ENCODE assay signal across 5 cellular contexts in the genomic region with DNA sequence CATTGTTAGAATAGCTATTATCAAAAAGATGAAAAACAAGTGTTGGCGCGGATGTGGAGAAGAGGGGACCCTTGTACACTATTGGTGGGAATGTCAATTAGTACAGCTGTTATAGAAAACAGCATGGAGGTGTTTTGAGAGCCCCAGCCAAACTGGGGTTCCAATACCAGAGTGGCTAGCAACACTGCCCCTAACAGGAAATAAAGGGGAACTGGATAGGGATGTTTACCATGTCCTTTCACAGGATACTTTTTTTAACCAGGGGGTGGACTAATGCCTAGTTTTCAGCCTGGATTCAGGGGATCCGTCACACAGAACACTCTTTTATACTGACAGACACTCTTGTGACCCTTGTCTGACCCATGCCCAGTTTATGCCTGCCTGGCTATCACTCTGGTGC. TPM values are rescaled to one million over a fixed set of nuclear protein-coding genes. Genes with fewer than 3 reads are reported as not detected.
DNase-seq lines count a peak whose midpoint lies in the region; ATAC-seq lines count a peak whose summit lies in the region.
"Had no signal": no experiment of that assay in that cellular context is flagged by ENCODE, and none has a peak within 500 bp of the region (broad histone marks: within the 10 kb centered on the region; RNA-seq: fewer than 3 reads in every experiment).

No MANE protein-coding gene starts in this region.

- H3K36me3 Mint-ChIP-seq in activated CD8-positive, alpha-beta memory T cell treated with anti-CD3 and anti-CD28 coated beads, Interleukin-2, amount 10 ng/mL, durations not matched to agents 7 days and 5 days: peaks cover 23% of the 10 kb centered on the region
- H3K36me3 Mint-ChIP-seq in stimulated activated memory B cell treated with anti-CD40 and anti-IgM and Interleukin-4, amounts not matched to agents 10 μg/mL and 1 μg/mL and 100 μg/mL, for 72 hours: no peaks in the 10 kb centered on the region

- peak overlapping the region; percentile 63 for H3K27ac Mint-ChIP-seq in activated CD8-positive, alpha-beta memory T cell treated with anti-CD3 and anti-CD28 coated beads, Interleukin-2, amount 10 ng/mL, durations not matched to agents 7 days and 5 days
- H3K27ac Mint-ChIP-seq in stimulated activated memory B cell treated with anti-CD40 and anti-IgM and Interleukin-4, amounts not matched to agents 10 μg/mL and 1 μg/mL and 100 μg/mL, for 72 hours: peak overlapping the region; percentile 75
- H3K27ac Mint-ChIP-seq: activated naive CD4-positive, alpha-beta T cell treated with anti-CD3 and anti-CD28 coated beads, Interleukin-2, amount 10 ng/mL, durations not matched to agents 7 days and 5 days had no signal

- peaks cover 69% of the 10 kb centered on the region for H3K4me1 Mint-ChIP-seq in activated CD8-positive, alpha-beta memory T cell treated with anti-CD3 and anti-CD28 coated beads, Interleukin-2, amount 10 ng/mL, durations not matched to agents 7 days and 5 days
- peaks cover 54% of the 10 kb centered on the region for H3K4me1 Mint-ChIP-seq in stimulated activated memory B cell treated with anti-CD40 and anti-IgM and Interleukin-4, amounts not matched to agents 10 μg/mL and 1 μg/mL and 100 μg/mL, for 72 hours

- no peak overlapping the region for H3K4me3 Mint-ChIP-seq in activated CD8-positive, alpha-beta memory T cell treated with anti-CD3 and anti-CD28 coated beads, Interleukin-2, amount 10 ng/mL, durations not matched to agents 7 days and 5 days
- no peak overlapping the region for H3K4me3 Mint-ChIP-seq in stimulated activated memory B cell treated with anti-CD40 and anti-IgM and Interleukin-4, amounts not matched to agents 10 μg/mL and 1 μg/mL and 100 μg/mL, for 72 hours
- H3K4me3 Mint-ChIP-seq: activated naive CD4-positive, alpha-beta T cell treated with anti-CD3 and anti-CD28 coated beads, Interleukin-2, amount 10 ng/mL, durations not matched to agents 7 days and 5 days had no signal

- peaks cover 9% of the 10 kb centered on the region for H3K9me3 Mint-ChIP-seq in activated CD8-positive, alpha-beta memory T cell treated with anti-CD3 and anti-CD28 coated beads, Interleukin-2, amount 10 ng/mL, durations not matched to agents 7 days and 5 days (ENCODE audit: low read depth)
- H3K9me3 Mint-ChIP-seq in stimulated activated memory B cell treated with anti-CD40 and anti-IgM and Interleukin-4, amounts not matched to agents 10 μg/mL and 1 μg/mL and 100 μg/mL, for 72 hours: peaks cover 17% of the 10 kb centered on the region

- H3K27me3 Mint-ChIP-seq in activated CD8-positive, alpha-beta memory T cell treated with anti-CD3 and anti-CD28 coated beads, Interleukin-2, amount 10 ng/mL, durations not matched to agents 7 days and 5 days: no peaks in the 10 kb centered on the region
- H3K27me3 Mint-ChIP-seq in stimulated activated memory B cell treated with anti-CD40 and anti-IgM and Interleukin-4, amounts not matched to agents 10 μg/mL and 1 μg/mL and 100 μg/mL, for 72 hours: no peaks in the 10 kb centered on the region
- H3K27me3 Mint-ChIP-seq: activated naive CD4-positive, alpha-beta T cell treated with anti-CD3 and anti-CD28 coated beads, Interleukin-2, amount 10 ng/mL, durations not matched to agents 7 days and 5 days had no signal

- ATAC-seq in activated CD8-positive, alpha-beta memory T cell treated with anti-CD3 and anti-CD28 coated beads, Interleukin-2, amount 10 ng/mL, durations not matched to agents 7 days and 5 days: peak; percentile 42
- peak; percentile 20 for ATAC-seq in stimulated activated memory B cell treated with anti-CD40 and anti-IgM and Interleukin-4, amounts not matched to agents 10 μg/mL and 1 μg/mL and 100 μg/mL, for 72 hours

- CTCF ChIA-PET in activated CD8-positive, alpha-beta memory T cell treated with anti-CD3 and anti-CD28 coated beads, Interleukin-2, amount 10 ng/mL, durations not matched to agents 7 days and 5 days (lab: Charles Lee): interaction anchor here (0.7 to 7.5 kb wide), 8 partner anchors 9 to 43 kb away, joined by 3 to 68 read pairs (median 6); a partner anchor contains a TSS

- DNase-seq in activated CD8-positive, alpha-beta memory T cell treated with anti-CD3 and anti-CD28 coated beads, Interleukin-2, amount 10 ng/mL, durations not matched to agents 7 days and 5 days: no peak
- no peak for DNase-seq in activated CD8-positive, alpha-beta memory T cell treated with anti-CD3 and anti-CD28 coated beads for 24 hours
- no peak for DNase-seq in activated naive CD4-positive, alpha-beta T cell treated with Interleukin-2 at 50 U/mL for 16 hours
- DNase-seq: activated naive CD4-positive, alpha-beta T cell treated with anti-CD3 and anti-CD28 coated beads, Interleukin-2, amount 10 ng/mL, durations not matched to agents 7 days and 5 days had no signal

RNA-seq across cellular contexts. Expression of a gene that starts 6.9 kb away (rescaled TPM):
- total RNA-seq in activated CD8-positive, alpha-beta memory T cell treated with anti-CD3 and anti-CD28 coated beads, Interleukin-2, amount 10 ng/mL, durations not matched to agents 7 days and 5 days: 100 to 1,000 TPM; 335 to 436 TPM

RNA-seq across cellular contexts. Expression of a gene that starts 28.4 kb away (rescaled TPM):
- total RNA-seq in activated CD8-positive, alpha-beta memory T cell treated with anti-CD3 and anti-CD28 coated beads, Interleukin-2, amount 10 ng/mL, durations not matched to agents 7 days and 5 days: 1 to 10 TPM in 1 of 2 experiments, under 1 TPM in 1; 0.41 to 1.7 TPM

RNA-seq across cellular contexts. Expression of a gene that starts 31.8 kb away (rescaled TPM):
- 100 to 1,000 TPM; 117 to 129 TPM for total RNA-seq in activated CD8-positive, alpha-beta memory T cell treated with anti-CD3 and anti-CD28 coated beads, Interleukin-2, amount 10 ng/mL, durations not matched to agents 7 days and 5 days

RNA-seq across cellular contexts. Expression of a gene that starts 34.5 kb away (rescaled TPM):
- not detected for total RNA-seq in activated CD8-positive, alpha-beta memory T cell treated with anti-CD3 and anti-CD28 coated beads, Interleukin-2, amount 10 ng/mL, durations not matched to agents 7 days and 5 days

RNA-seq across cellular contexts. Expression of a gene that starts 59.6 kb away (rescaled TPM):
- under 1 TPM; 0.09 TPM for total RNA-seq in activated CD8-positive, alpha-beta memory T cell treated with anti-CD3 and anti-CD28 coated beads, Interleukin-2, amount 10 ng/mL, durations not matched to agents 7 days and 5 days
